In genomic region chr3:171165986-171166385, GRCh38 we compare ENCODE assay signal across 9 cellular contexts.
DNase-seq lines count a peak whose midpoint lies in the region; ATAC-seq and TF ChIP-seq lines count a peak whose summit lies in the region.
"Had no signal": no experiment of that assay in that cellular context is flagged by ENCODE, and none has a peak within 500 bp of the region (broad histone marks: within the 10 kb centered on the region; RNA-seq: fewer than 3 reads in every experiment).

No MANE protein-coding gene starts in this region.

- H3K79me2 ChIP-seq in OCI-LY7 (ENCODE audit: insufficient read depth, low read depth, low read length): no peaks in the 10 kb centered on the region

- H3K36me3 Mint-ChIP-seq in activated naive CD4-positive, alpha-beta T cell treated with anti-CD3 and anti-CD28 coated beads, Interleukin-2, amount 10 ng/mL, durations not matched to agents 7 days and 5 days: peaks cover 68% of the 10 kb centered on the region
- H3K36me3 Mint-ChIP-seq in activated T-helper 17 cell treated with anti-CD3 and anti-CD28 coated beads, Interleukin-2, amount 50 U/mL, for 72 hours (ENCODE audit: low read depth): peaks cover 83% of the 10 kb centered on the region
- H3K36me3 Mint-ChIP-seq in stimulated activated memory B cell treated with anti-CD40 and anti-IgM and Interleukin-4, amounts not matched to agents 10 μg/mL and 1 μg/mL and 100 μg/mL, for 72 hours: no peaks in the 10 kb centered on the region

- H3K4me2 ChIP-seq in OCI-LY7 (ENCODE audit: low read length): no peak overlapping the region

- H3K27ac ChIP-seq in OCI-LY7 (ENCODE audit: low read depth, low read length, poor library complexity, severe bottlenecking): no peak overlapping the region

- H3K4me1 ChIP-seq in OCI-LY7 (ENCODE audit: insufficient read depth, low read length, poor library complexity, severe bottlenecking): no peaks in the 10 kb centered on the region

- H2AFZ ChIP-seq in OCI-LY7 (ENCODE audit: low read length): no peak overlapping the region

- H3K9me3 ChIP-seq in OCI-LY7 (ENCODE audit: low read length): peaks cover 15% of the 10 kb centered on the region; the same call in 1 of the 2 replicates

- H3K9me3 Mint-ChIP-seq in activated naive CD4-positive, alpha-beta T cell treated with anti-CD3 and anti-CD28 coated beads, Interleukin-2, amount 10 ng/mL, durations not matched to agents 7 days and 5 days: peaks cover 6% of the 10 kb centered on the region
- no peaks in the 10 kb centered on the region for H3K9me3 Mint-ChIP-seq in activated T-helper 17 cell treated with anti-CD3 and anti-CD28 coated beads, Interleukin-2, amount 50 U/mL, for 72 hours
- H3K9me3 Mint-ChIP-seq in stimulated activated memory B cell treated with anti-CD40 and anti-IgM and Interleukin-4, amounts not matched to agents 10 μg/mL and 1 μg/mL and 100 μg/mL, for 72 hours: peaks cover 9% of the 10 kb centered on the region

- no peaks in the 10 kb centered on the region for H3K9me2 ChIP-seq in OCI-LY7 (ENCODE audit: insufficient read depth, low read length)

- TF ChIP-seq CTCF in OCI-LY7 (conservative IDR thresholded peaks at IDR 0.05; ENCODE audit: low read length): no peak

- no TSS peak for BruUV-seq in OCI-LY7 (replicated peaks; lab: Mats Ljungman, UMichigan)

- H3K27ac Mint-ChIP-seq in activated naive CD4-positive, alpha-beta T cell treated with anti-CD3 and anti-CD28 coated beads, Interleukin-2, amount 10 ng/mL, durations not matched to agents 7 days and 5 days: peak overlapping the region; percentile 29
- H3K27ac Mint-ChIP-seq in activated T-helper 17 cell treated with anti-CD3 and anti-CD28 coated beads, Interleukin-2, amount 50 U/mL, for 72 hours: peak overlapping the region; percentile 81
- H3K27ac Mint-ChIP-seq in stimulated activated memory B cell treated with anti-CD40 and anti-IgM and Interleukin-4, amounts not matched to agents 10 μg/mL and 1 μg/mL and 100 μg/mL, for 72 hours: no peak overlapping the region

- H4K20me1 ChIP-seq in OCI-LY7 (ENCODE audit: insufficient read depth, low read length): no peaks in the 10 kb centered on the region

- intact Hi-C loops in OCI-LY7 (cut with micrococcal nuclease; ENCODE audit: unreplicated experiment): no loop called here

- H3K4me3 Mint-ChIP-seq in activated naive CD4-positive, alpha-beta T cell treated with anti-CD3 and anti-CD28 coated beads, Interleukin-2, amount 10 ng/mL, durations not matched to agents 7 days and 5 days: no peak overlapping the region
- peak overlapping the region; percentile 67 for H3K4me3 Mint-ChIP-seq in activated T-helper 17 cell treated with anti-CD3 and anti-CD28 coated beads, Interleukin-2, amount 50 U/mL, for 72 hours
- no peak overlapping the region for H3K4me3 Mint-ChIP-seq in stimulated activated memory B cell treated with anti-CD40 and anti-IgM and Interleukin-4, amounts not matched to agents 10 μg/mL and 1 μg/mL and 100 μg/mL, for 72 hours

- H3K4me1 Mint-ChIP-seq in activated naive CD4-positive, alpha-beta T cell treated with anti-CD3 and anti-CD28 coated beads, Interleukin-2, amount 10 ng/mL, durations not matched to agents 7 days and 5 days: peaks cover 23% of the 10 kb centered on the region
- peaks cover 23% of the 10 kb centered on the region for H3K4me1 Mint-ChIP-seq in activated T-helper 17 cell treated with anti-CD3 and anti-CD28 coated beads, Interleukin-2, amount 50 U/mL, for 72 hours
- H3K4me1 Mint-ChIP-seq in stimulated activated memory B cell treated with anti-CD40 and anti-IgM and Interleukin-4, amounts not matched to agents 10 μg/mL and 1 μg/mL and 100 μg/mL, for 72 hours: peaks cover 12% of the 10 kb centered on the region

- POLR2A ChIA-PET in OCI-LY7 (lab: Charles Lee): interaction anchor here (0.6 to 0.9 kb wide), 2 partner anchors 11 to 416 kb away, joined by 3 read pairs; no protein-coding TSS in a partner anchor

- no peaks in the 10 kb centered on the region for H3K36me3 ChIP-seq in OCI-LY7 (ENCODE audit: insufficient read depth, low read length)

- ATAC-seq in HG02798 (IDR thresholded peaks at IDR 0.05; ENCODE audit: poor library complexity, unreplicated experiment): peak; percentile 55
- peak; percentile 95 for ATAC-seq in activated T-helper 17 cell treated with anti-CD3 and anti-CD28 coated beads, Interleukin-2, amount 50 U/mL, for 72 hours (replicated peaks)
- peak; percentile 31 for ATAC-seq in stimulated activated memory B cell treated with anti-CD40 and anti-IgM and Interleukin-4, amounts not matched to agents 10 μg/mL and 1 μg/mL and 100 μg/mL, for 72 hours

- H3K27me3 Mint-ChIP-seq in activated naive CD4-positive, alpha-beta T cell treated with anti-CD3 and anti-CD28 coated beads, Interleukin-2, amount 10 ng/mL, durations not matched to agents 7 days and 5 days: no peaks in the 10 kb centered on the region
- H3K27me3 Mint-ChIP-seq in activated T-helper 17 cell treated with anti-CD3 and anti-CD28 coated beads, Interleukin-2, amount 50 U/mL, for 72 hours: no peaks in the 10 kb centered on the region
- H3K27me3 Mint-ChIP-seq in stimulated activated memory B cell treated with anti-CD40 and anti-IgM and Interleukin-4, amounts not matched to agents 10 μg/mL and 1 μg/mL and 100 μg/mL, for 72 hours: no peaks in the 10 kb centered on the region

- DNase-seq in activated naive CD4-positive, alpha-beta T cell treated with anti-CD3 and anti-CD28 coated beads, Interleukin-2, amount 10 ng/mL, durations not matched to agents 7 days and 5 days: no peak
- no peak for DNase-seq in activated naive CD4-positive, alpha-beta T cell treated with anti-CD3 and anti-CD28 coated beads, Interleukin-2, amount 50 U/mL, for 16 hours
- no peak for DNase-seq in UCSD-AML1 (lab: John Stamatoyannopoulos, UW; ENCODE audit: unreplicated experiment)
- no peak for DNase-seq in anterior cingulate cortex (lab: John Stamatoyannopoulos, UW)
- DNase-seq in OCI-LY7 (ENCODE audit: low spot score): no peak
- DNase-seq: activated CD4-positive, alpha-beta T cell treated with anti-CD3 and anti-CD28 coated beads for 1 hour had no signal

- CTCF ChIA-PET in activated naive CD4-positive, alpha-beta T cell treated with anti-CD3 and anti-CD28 coated beads, Interleukin-2, amount 10 ng/mL, durations not matched to agents 7 days and 5 days (lab: Charles Lee): interaction anchor here (2.6 kb wide), 1 partner anchor 399 kb away, joined by 24 read pairs; no protein-coding TSS in a partner anchor
- CTCF ChIA-PET in OCI-LY7 (lab: Charles Lee; ENCODE audit: unreplicated experiment): no interaction called here

- H3K4me3 ChIP-seq in OCI-LY7 (ENCODE audit: low read depth, low read length, poor library complexity, severe bottlenecking): no peak overlapping the region

Comparison
In these comparisons a context has a peak if more than half of its experiments do, and no peak if none do; other contexts are left out.
1. ATAC-seq: peak in every context shown above with its lines; median percentile 95 in activated T-helper 17 cell treated with anti-CD3 and anti-CD28 coated beads, Interleukin-2, amount 50 U/mL, for 72 hours; 55 in HG02798; 31 in stimulated activated memory B cell treated with anti-CD40 and anti-IgM and Interleukin-4, amounts not matched to agents 10 μg/mL and 1 μg/mL and 100 μg/mL, for 72 hours.